ENCODE assay signal across 21 cellular contexts in genomic region chr20:64184795-64185194, GRCh38. TPM values are rescaled to one million over a fixed set of nuclear protein-coding genes. Genes with fewer than 3 reads are reported as not detected.
DNase-seq lines count a peak whose midpoint lies in the region; ATAC-seq, FAIRE-seq and TF ChIP-seq lines count a peak whose summit lies in the region.
"Had no signal": no experiment of that assay in that cellular context is flagged by ENCODE, and none has a peak within 500 bp of the region (broad histone marks: within the 10 kb centered on the region; RNA-seq: fewer than 3 reads in every experiment).

No MANE protein-coding gene starts in this region.

- no peak for TF ChIP-seq RAD21 in HepG2 (CRISPR knock-in tag; IDR thresholded peaks at IDR 0.05)
- no peak for TF ChIP-seq RAD21 in IMR-90 (IDR thresholded peaks at IDR 0.05; ENCODE audit: low read length)

- H3K4ac ChIP-seq in IMR-90 (ENCODE audit: low read depth, low read length): no peak overlapping the region

- no peaks in the 10 kb centered on the region for H3K79me2 ChIP-seq in HepG2 (ENCODE audit: insufficient read depth, low read length)

- dilution Hi-C loops in IMR-90 (cut with HindIII; ENCODE audit: low sequenced_read_pairs, unreplicated experiment): no loop called here

- H4K91ac ChIP-seq in IMR-90 (ENCODE audit: insufficient read depth, low read depth, low read length): no peak overlapping the region

- H3K4me2 ChIP-seq in HepG2 (ENCODE audit: low read depth, low read length) (no peak overlapping the region), IMR-90 (ENCODE audit: low read depth, low read length) (no peak overlapping the region)

- no peak overlapping the region for H3K27ac ChIP-seq in HepG2 (ENCODE audit: extremely low read length, insufficient read depth, low read length)
- no peak overlapping the region for H3K27ac ChIP-seq in right lobe of liver
- H3K27ac ChIP-seq in IMR-90 (ENCODE audit: insufficient read depth, low read length): no peak overlapping the region
- no peak overlapping the region for H3K27ac ChIP-seq in lower lobe of right lung
- H3K27ac ChIP-seq: GM23248 had no signal

- H3K9me1 ChIP-seq in IMR-90 (ENCODE audit: insufficient read depth, low read length): no peaks in the 10 kb centered on the region

- 35% methylated on average over 12 of the region's 12 CpGs for WGBS in HepG2 (ENCODE audit: low lambda C conversion rate)
- WGBS in right lobe of liver (ENCODE audit: insufficient coverage, low coverage, low lambda C conversion rate, missing lambda C conversion rate): 60% methylated on average over 9 of the region's 12 CpGs
- WGBS in IMR-90 (ENCODE audit: extremely low coverage in 2 of 2, insufficient read length in 1 of 2), 2 experiments: 57% methylated on average over 7 of the region's 12 CpGs; no CpG with 5 or more reads in 1 of the 2 experiments

- H2BK5ac ChIP-seq in IMR-90 (ENCODE audit: low read depth, low read length, poor library complexity, severe bottlenecking): no peak overlapping the region

- DNase-seq in HepG2 (ENCODE audit: low spot score): no peak
- no peak for DNase-seq in right lobe of liver
- no peak for DNase-seq in IMR-90
- peak; percentile 24 for DNase-seq in lower lobe of right lung
- DNase-seq in DMS 273 (lab: John Stamatoyannopoulos, UW; ENCODE audit: unreplicated experiment): no peak
- DNase-seq: C1 segment of cervical spinal cord, COR-L47, GM23248, KG1, MV-4-11, NCI-H1417, NCI-H187, NCI-H2227 treated with DMSO at 0.1 percent for 48 hours, NCI-H524, SHP77 treated with DMSO at 0.1 percent for 48 hours had no signal

- no peak for ATAC-seq in HepG2
- ATAC-seq in right lobe of liver: no peak
- ATAC-seq in IMR-90 (ENCODE audit: low read depth): no peak
- no peak for ATAC-seq in lower lobe of right lung
- ATAC-seq in GM18868 (IDR thresholded peaks at IDR 0.05; ENCODE audit: unreplicated experiment): no peak
- no peak for ATAC-seq in GM21619 (IDR thresholded peaks at IDR 0.05; ENCODE audit: unreplicated experiment)
- ATAC-seq: HCT116, SK-N-SH treated with all-trans-retinoic acid at 6 μM for 48 hours had no signal

- H3K27me3 ChIP-seq in HepG2 (ENCODE audit: control insufficient read depth in 1 of 2, insufficient read depth in 2 of 2, low read length in 2 of 2): peaks cover 5 to 18% of the 10 kb centered on the region in 2 experiments; a peak in 3 of 5 replicates
- H3K27me3 ChIP-seq in right lobe of liver: no peaks in the 10 kb centered on the region
- H3K27me3 ChIP-seq in IMR-90 (ENCODE audit: control insufficient read depth, insufficient read depth, low read length): peaks cover 13% of the 10 kb centered on the region
- peaks cover 7% of the 10 kb centered on the region for H3K27me3 ChIP-seq in lower lobe of right lung (ENCODE audit: low read depth)

- H2AFZ ChIP-seq in HepG2 (ENCODE audit: low read length): no peak overlapping the region
- peak overlapping the region; percentile 6 for H2AFZ ChIP-seq in IMR-90 (replicated peaks; ENCODE audit: low read length, poor library complexity)
- H2AFZ ChIP-seq: GM23248 had no signal

- H4K8ac ChIP-seq in IMR-90 (ENCODE audit: low read depth in 2 of 2, low read length in 2 of 2): no peak overlapping the region

- no peak overlapping the region for H2AK5ac ChIP-seq in IMR-90 (ENCODE audit: low read depth, low read length)

- no peak overlapping the region for H2BK120ac ChIP-seq in IMR-90 (ENCODE audit: low read depth, low read length)

- no peak for TF ChIP-seq CTCF in HepG2 (CRISPR knock-in tag; IDR thresholded peaks at IDR 0.05)
- TF ChIP-seq CTCF in right lobe of liver (IDR thresholded peaks at IDR 0.05): no peak
- no peak for TF ChIP-seq CTCF in IMR-90 (conservative IDR thresholded peaks at IDR 0.05; ENCODE audit: low read depth, low read length)
- TF ChIP-seq CTCF in lower lobe of right lung (IDR thresholded peaks at IDR 0.05): no peak

- POLR2A ChIA-PET in HepG2 (lab: Yijun Ruan, JAX) (interaction anchor here (1.2 kb wide), 1 partner anchor 71 kb away, joined by 4 read pairs; the partner anchor contains the start of gene PCMTD2), IMR-90 (lab: Charles Lee; ENCODE audit: unreplicated experiment) (no interaction called here)

- TF ChIP-seq POLR2A in HepG2 (IDR thresholded peaks at IDR 0.05; ENCODE audit: insufficient read depth in 1 of 2, low read depth in 2 of 2, low read length in 2 of 2) (no peak), right lobe of liver (IDR thresholded peaks at IDR 0.05) (no peak), IMR-90 (IDR thresholded peaks at IDR 0.05; ENCODE audit: low read depth, low read length) (no peak)

- no peak overlapping the region for H3K4me3 ChIP-seq in HepG2 (replicated peaks in 1 of 3; ENCODE audit: insufficient read depth in 1 of 3, low read depth in 2 of 3, low read length in 3 of 3)
- no peak overlapping the region for H3K4me3 ChIP-seq in right lobe of liver
- no peak overlapping the region for H3K4me3 ChIP-seq in IMR-90 (ENCODE audit: insufficient read depth, low read depth, low read length)
- no peak overlapping the region for H3K4me3 ChIP-seq in lower lobe of right lung
- H3K4me3 ChIP-seq: GM23248 had no signal

- no peak overlapping the region for H3K56ac ChIP-seq in IMR-90 (ENCODE audit: extremely low read depth, insufficient read depth, low read length)

- no peak for FAIRE-seq in HepG2 (lab: Jason Lieb, UNC)
- FAIRE-seq: G401.6 had no signal

- H4K5ac ChIP-seq in IMR-90 (ENCODE audit: low read depth, low read length): no peak overlapping the region

- no peak overlapping the region for H3K14ac ChIP-seq in IMR-90 (replicated peaks; ENCODE audit: low read depth, low read length)

- H3K79me1 ChIP-seq in IMR-90 (ENCODE audit: low read depth in 1 of 2, low read length in 2 of 2): no peaks in the 10 kb centered on the region

- no peak overlapping the region for H2BK15ac ChIP-seq in IMR-90 (ENCODE audit: low read depth, low read length)

- no peak overlapping the region for H3K23ac ChIP-seq in IMR-90 (ENCODE audit: low read depth, low read length)

- no peak overlapping the region for H2AK9ac ChIP-seq in IMR-90 (replicated peaks; ENCODE audit: low read depth, low read length, poor library complexity)

- CTCF ChIA-PET in HepG2 (lab: Yijun Ruan, JAX; ENCODE audit: low intra/inter-chr PET ratio, low total read pairs) (no interaction called here), IMR-90 (lab: Yijun Ruan, JAX) (no interaction called here)

- in situ Hi-C loops in HepG2 (cut with HindIII; ENCODE audit: extremely low pct_ligation_motif_present, low pct_unique_long_range_greater_than_20kb) (no loop called here), IMR-90 (cut with MboI; ENCODE audit: low sequenced_read_pairs) (no loop called here)

- H3K9me3 ChIP-seq in HepG2 (ENCODE audit: low read length) (no peaks in the 10 kb centered on the region), right lobe of liver (no peaks in the 10 kb centered on the region), IMR-90 (ENCODE audit: control insufficient read depth, insufficient read depth, low read length) (peaks cover 2% of the 10 kb centered on the region; the same call in 1 of the 2 replicates), lower lobe of right lung (no peaks in the 10 kb centered on the region)

- no peak overlapping the region for H3K18ac ChIP-seq in IMR-90 (ENCODE audit: low read depth, low read length)

- H4K20me1 ChIP-seq in HepG2 (ENCODE audit: insufficient read depth, low read length) (no peaks in the 10 kb centered on the region), IMR-90 (ENCODE audit: insufficient read depth, low read length) (no peaks in the 10 kb centered on the region)

- H3K9ac ChIP-seq in HepG2 (ENCODE audit: insufficient read depth, low read depth, low read length) (no peak overlapping the region), IMR-90 (ENCODE audit: low read depth, low read length) (no peak overlapping the region)
- H3K9ac ChIP-seq: GM23248 had no signal

- H2BK20ac ChIP-seq in IMR-90 (ENCODE audit: low read depth, low read length): no peak overlapping the region

- no peaks in the 10 kb centered on the region for H3K36me3 ChIP-seq in HepG2 (replicated peaks in 1 of 2; ENCODE audit: control insufficient read depth in 1 of 2, insufficient read depth in 2 of 2, low read length in 2 of 2)
- H3K36me3 ChIP-seq in right lobe of liver: no peaks in the 10 kb centered on the region
- H3K36me3 ChIP-seq in IMR-90 (ENCODE audit: control insufficient read depth, insufficient read depth, low read length): no peaks in the 10 kb centered on the region
- H3K36me3 ChIP-seq in lower lobe of right lung: no peaks in the 10 kb centered on the region

- BruUV-seq in HepG2 (replicated peaks; lab: Mats Ljungman, UMichigan) (no TSS peak), IMR-90 (replicated peaks; lab: Mats Ljungman, UMichigan) (no TSS peak)

- intact Hi-C loops in HepG2 (cut with micrococcal nuclease; ENCODE audit: unreplicated experiment) (no loop called here), right lobe of liver (cut with DNase I) (no loop called here), IMR-90 (cut with micrococcal nuclease) (no loop called here), lower lobe of right lung (cut with DNase I) (no loop called here)

- peaks cover 29% of the 10 kb centered on the region for H3K4me1 ChIP-seq in HepG2 (ENCODE audit: insufficient read depth, low read length)
- H3K4me1 ChIP-seq in right lobe of liver: peaks cover 0 to 3% (median 0%) of the 10 kb centered on the region in 4 donors
- H3K4me1 ChIP-seq in IMR-90 (ENCODE audit: control insufficient read depth, insufficient read depth, low read length): no peaks in the 10 kb centered on the region
- H3K4me1 ChIP-seq in lower lobe of right lung: no peaks in the 10 kb centered on the region

- TF ChIP-seq EP300 in HepG2 (IDR thresholded peaks at IDR 0.05; ENCODE audit: low read depth in 2 of 2, low read length in 2 of 2): no peak
- no peak for TF ChIP-seq EP300 in HepG2 (CRISPR knock-in tag; IDR thresholded peaks at IDR 0.05; ENCODE audit: borderline replicate concordance)

RNA-seq across cellular contexts. Expression of gene MYT1, which starts 20.5 kb away (rescaled TPM):
- total RNA-seq in HepG2 (2016; rRNA removed; fragmentation: Illumina TruSeq; extraction: Trizol) (0.42 and 0.58 TPM in 2 replicates), right lobe of liver (under 1 TPM in 2 of 6 experiments, not detected in 4; 0.06 to 0.09 TPM), IMR-90 (2012; rRNA removed) (not detected in 2 replicates), lower lobe of right lung (not detected)
- 0.10 TPM in 1 of 2 replicates, not detected in the other for total RNA-seq in HepG2 (2016; cell fraction: cytosol; rRNA removed; fragmentation: Illumina TruSeq; extraction: Trizol; ENCODE audit: low read depth)
- total RNA-seq in HepG2 (2016; cell fraction: insoluble cytoplasmic fraction; rRNA removed; fragmentation: Illumina TruSeq; extraction: Trizol): 0.12 and 0.30 TPM in 2 replicates
- 0.07 and 0.34 TPM in 2 replicates for total RNA-seq in HepG2 (2016; cell fraction: membrane; rRNA removed; fragmentation: Illumina TruSeq; extraction: Trizol)
- total RNA-seq in HepG2 (2016; cell fraction: nucleus; rRNA removed; fragmentation: Illumina TruSeq; extraction: Trizol): 0.88 and 1.2 TPM in 2 replicates
- polyA plus RNA-seq in HepG2 (2011; rRNA removed) (2.5 and 3.2 TPM in 2 replicates), IMR-90 (2012; rRNA removed) (not detected in 2 replicates)
- polyA plus RNA-seq in HepG2 (2011; cell fraction: cytosol; rRNA removed): 1.5 TPM in 2 replicates
- polyA plus RNA-seq in HepG2 (2011; cell fraction: nucleus; rRNA removed): 3.2 and 3.4 TPM in 2 replicates
- polyA plus RNA-seq in HepG2 (2012): 1.0 and 1.6 TPM in 2 replicates
- 0.15 TPM in 1 of 2 replicates, not detected in the other for polyA plus RNA-seq in HepG2 (2016; cell fraction: cytosol; fragmentation: Illumina TruSeq; extraction: Trizol; ENCODE audit: low read depth)
- 0.27 and 0.67 TPM in 2 replicates for polyA plus RNA-seq in HepG2 (2016; cell fraction: insoluble cytoplasmic fraction; fragmentation: Illumina TruSeq; extraction: Trizol; ENCODE audit: low read depth)
- 0.15 and 0.27 TPM in 2 replicates for polyA plus RNA-seq in HepG2 (2016; cell fraction: membrane; fragmentation: Illumina TruSeq; extraction: Trizol; ENCODE audit: low read depth)
- polyA plus RNA-seq in HepG2 (2016; cell fraction: nucleus; fragmentation: Illumina TruSeq; extraction: Trizol; ENCODE audit: insufficient read depth, low read depth): 1.2 and 2.9 TPM in 2 replicates
- 1.4 TPM in 1 of 2 replicates, not detected in the other for polyA minus RNA-seq in HepG2 (2011; rRNA and poly(A)+ RNA removed; ENCODE audit: low replicate concordance)
- polyA minus RNA-seq in HepG2 (2011; cell fraction: cytosol; rRNA and poly(A)+ RNA removed): 0.20 and 0.70 TPM in 2 replicates
- 1.8 and 3.6 TPM in 2 replicates for polyA minus RNA-seq in HepG2 (2011; cell fraction: nucleus; rRNA and poly(A)+ RNA removed)
- not detected in 2 replicates for polyA plus RNA-seq in IMR-90 (2012; cell fraction: cytosol; rRNA removed)
- not detected in 2 replicates for polyA plus RNA-seq in IMR-90 (2012; cell fraction: nucleus; rRNA removed; ENCODE audit: low replicate concordance)
- total RNA-seq: GM23248, RPMI7951 had no signal
- polyA plus RNA-seq: GM23248 had no signal
